10 cellular contexts compared by ENCODE assay signal in genomic region chr17:40541873-40542561, GRCh38. TPM values are rescaled to one million over a fixed set of nuclear protein-coding genes. Genes with fewer than 3 reads are reported as not detected.
DNase-seq lines count a peak whose midpoint lies in the region; ATAC-seq and TF ChIP-seq lines count a peak whose summit lies in the region.
"Had no signal": no experiment of that assay in that cellular context is flagged by ENCODE, and none has a peak within 500 bp of the region (broad histone marks: within the 10 kb centered on the region; RNA-seq: fewer than 3 reads in every experiment).

No MANE protein-coding gene starts in this region.

- peak overlapping the region; percentile 81 for H3K27ac ChIP-seq in DND-41 (ENCODE audit: low read length)
- peak overlapping the region; percentile 38 for H3K27ac ChIP-seq in cardiac muscle cell
- peak overlapping the region; percentile 78 for H3K27ac ChIP-seq in psoas muscle
- no peak overlapping the region for H3K27ac ChIP-seq in Karpas-422 (ENCODE audit: low read length)
- H3K27ac ChIP-seq: HL-60 had no signal

- no peaks in the 10 kb centered on the region for H3K9me3 Mint-ChIP-seq in activated CD4-positive, alpha-beta memory T cell treated with anti-CD3 and anti-CD28 coated beads, Interleukin-2, amount 10 ng/mL, durations not matched to agents 7 days and 5 days
- H3K9me3 Mint-ChIP-seq: dendritic cell treated with granulocyte-macrophage colony-stimulating factor and Interleukin-4, amounts not matched to agents 40 ng/mL and 50 ng/mL, for 4 days had no signal

- no peak overlapping the region for H3K4me3 ChIP-seq in DND-41 (ENCODE audit: low read depth in 1 of 2, low read length in 2 of 2)
- H3K4me3 ChIP-seq in cardiac muscle cell: no peak overlapping the region
- no peak overlapping the region for H3K4me3 ChIP-seq in psoas muscle
- no peak overlapping the region for H3K4me3 ChIP-seq in Karpas-422 (ENCODE audit: low read length)

- H2AFZ ChIP-seq in DND-41 (ENCODE audit: low read depth, low read length) (no peak overlapping the region), Karpas-422 (ENCODE audit: low read length) (no peak overlapping the region)

- peaks cover 87% of the 10 kb centered on the region for H3K4me1 ChIP-seq in DND-41 (ENCODE audit: insufficient read depth, low read length)
- H3K4me1 ChIP-seq in cardiac muscle cell (ENCODE audit: low read depth): peaks cover 24% of the 10 kb centered on the region
- peaks cover 44% of the 10 kb centered on the region for H3K4me1 ChIP-seq in psoas muscle
- no peaks in the 10 kb centered on the region for H3K4me1 ChIP-seq in Karpas-422 (ENCODE audit: low read length)

- H3K4me1 Mint-ChIP-seq in activated CD4-positive, alpha-beta memory T cell treated with anti-CD3 and anti-CD28 coated beads, Interleukin-2, amount 10 ng/mL, durations not matched to agents 7 days and 5 days: peaks cover 59% of the 10 kb centered on the region

- DNase-seq in DND-41 (no peak), cardiac muscle cell (ENCODE audit: low read depth in 1 of 2, low spot score in 1 of 2) (no peak), psoas muscle (peak; percentile 60 to 83), activated gamma-delta T cell treated with Interleukin-2 at 50 U/mL for 16 hours (no peak), GM19240 (ENCODE audit: insufficient read length, low spot score) (no peak), NCI-H2107 (lab: John Stamatoyannopoulos, UW) (no peak), Karpas-422 (no peak)
- no peak for DNase-seq in activated CD4-positive, alpha-beta memory T cell treated with anti-CD3 and anti-CD28 coated beads, Interleukin-2, amount 10 ng/mL, durations not matched to agents 7 days and 5 days

- H3K79me2 ChIP-seq in DND-41 (ENCODE audit: insufficient read depth, low read length) (no peaks in the 10 kb centered on the region), Karpas-422 (ENCODE audit: low read length) (no peaks in the 10 kb centered on the region)

- intact Hi-C loops in psoas muscle (cut with DNase I): no loop called here

- peak overlapping the region; percentile 23 for H3K27ac Mint-ChIP-seq in activated CD4-positive, alpha-beta memory T cell treated with anti-CD3 and anti-CD28 coated beads, Interleukin-2, amount 10 ng/mL, durations not matched to agents 7 days and 5 days
- H3K27ac Mint-ChIP-seq: dendritic cell treated with granulocyte-macrophage colony-stimulating factor and Interleukin-4, amounts not matched to agents 40 ng/mL and 50 ng/mL, for 4 days had no signal

- no peaks in the 10 kb centered on the region for H3K9me2 ChIP-seq in Karpas-422 (replicated peaks; ENCODE audit: insufficient read depth, low read length)

- CTCF ChIA-PET in activated CD4-positive, alpha-beta memory T cell treated with anti-CD3 and anti-CD28 coated beads, Interleukin-2, amount 10 ng/mL, durations not matched to agents 7 days and 5 days (lab: Charles Lee): interaction anchor here (0.7 to 14.7 kb wide), 2 partner anchors 17 to 103 kb away, joined by 3 to 266 read pairs; no protein-coding TSS in a partner anchor

- H4K20me1 ChIP-seq in DND-41 (ENCODE audit: insufficient read depth, low read length): no peaks in the 10 kb centered on the region
- H4K20me1 ChIP-seq in Karpas-422 (ENCODE audit: insufficient read depth, low read depth, low read length): no peaks in the 10 kb centered on the region

- H3K36me3 ChIP-seq in DND-41 (ENCODE audit: insufficient read depth, low read length) (no peaks in the 10 kb centered on the region), cardiac muscle cell (no peaks in the 10 kb centered on the region), psoas muscle (ENCODE audit: insufficient read depth in 1 of 2, low read depth in 1 of 2) (no peaks in the 10 kb centered on the region), Karpas-422 (ENCODE audit: insufficient read depth, low read length) (no peaks in the 10 kb centered on the region)

- H3K4me2 ChIP-seq in DND-41 (ENCODE audit: insufficient read depth, low read length) (no peak overlapping the region), Karpas-422 (ENCODE audit: low read depth, low read length, poor library complexity, severe bottlenecking) (no peak overlapping the region)

- TF ChIP-seq CTCF in DND-41 (IDR thresholded peaks at IDR 0.05; ENCODE audit: borderline replicate concordance, extremely low read depth, low read length, poor library complexity, severe bottlenecking): no peak
- TF ChIP-seq CTCF in cardiac muscle cell (IDR thresholded peaks at IDR 0.05; ENCODE audit: low read depth, low read length): no peak
- no peak for TF ChIP-seq CTCF in psoas muscle (IDR thresholded peaks at IDR 0.05)

- H3K9ac ChIP-seq in DND-41 (ENCODE audit: low read depth, low read length): peak overlapping the region; percentile 20
- H3K9ac ChIP-seq in Karpas-422 (ENCODE audit: low read length): no peak overlapping the region

- H3K27me3 ChIP-seq in DND-41 (ENCODE audit: insufficient read depth, low read length, poor library complexity): no peaks in the 10 kb centered on the region
- no peaks in the 10 kb centered on the region for H3K27me3 ChIP-seq in cardiac muscle cell
- no peaks in the 10 kb centered on the region for H3K27me3 ChIP-seq in psoas muscle (ENCODE audit: insufficient read depth in 3 of 3, low read length in 2 of 3)
- H3K27me3 ChIP-seq in Karpas-422 (ENCODE audit: low read length): no peaks in the 10 kb centered on the region

- H3K27me3 Mint-ChIP-seq in activated CD4-positive, alpha-beta memory T cell treated with anti-CD3 and anti-CD28 coated beads, Interleukin-2, amount 10 ng/mL, durations not matched to agents 7 days and 5 days: peaks cover 44% of the 10 kb centered on the region

- H3K9me3 ChIP-seq in DND-41 (ENCODE audit: insufficient read depth, low read length, severe bottlenecking): no peaks in the 10 kb centered on the region
- H3K9me3 ChIP-seq in cardiac muscle cell (ENCODE audit: low read depth): no peaks in the 10 kb centered on the region
- no peaks in the 10 kb centered on the region for H3K9me3 ChIP-seq in psoas muscle
- H3K9me3 ChIP-seq in Karpas-422 (ENCODE audit: low read length): no peaks in the 10 kb centered on the region

- no peak overlapping the region for H3K4me3 Mint-ChIP-seq in activated CD4-positive, alpha-beta memory T cell treated with anti-CD3 and anti-CD28 coated beads, Interleukin-2, amount 10 ng/mL, durations not matched to agents 7 days and 5 days
- H3K4me3 Mint-ChIP-seq: dendritic cell treated with granulocyte-macrophage colony-stimulating factor and Interleukin-4, amounts not matched to agents 40 ng/mL and 50 ng/mL, for 4 days had no signal

- 60 to 61% (median 60%) methylated on average over 18 of the region's 18 CpGs for WGBS in psoas muscle, 3 donors

- ATAC-seq in DND-41 (ENCODE audit: insufficient read depth, low read depth) (no peak), psoas muscle (peak; percentile 15 to 53 (median 38))

- H3K36me3 Mint-ChIP-seq in activated CD4-positive, alpha-beta memory T cell treated with anti-CD3 and anti-CD28 coated beads, Interleukin-2, amount 10 ng/mL, durations not matched to agents 7 days and 5 days (ENCODE audit: low read depth): peaks cover 2% of the 10 kb centered on the region

- POLR2A ChIA-PET in activated CD4-positive, alpha-beta memory T cell treated with anti-CD3 and anti-CD28 coated beads, Interleukin-2, amount 10 ng/mL, durations not matched to agents 7 days and 5 days (lab: Charles Lee): interaction anchor here (1.1 to 6.1 kb wide), 6 partner anchors 9 to 175 kb away, joined by 4 to 79 read pairs (median 22); partner anchors contain the start of gene TOP2A

RNA-seq across cellular contexts. Expression of gene CCR7, which starts 23.3 kb away (rescaled TPM):
- total RNA-seq in activated CD4-positive, alpha-beta memory T cell treated with anti-CD3 and anti-CD28 coated beads, Interleukin-2, amount 10 ng/mL, durations not matched to agents 7 days and 5 days: 10 to 100 TPM; 43.3 to 44.6 TPM
- total RNA-seq in cardiac muscle cell: 0.28 TPM in 1 of 2 replicates, not detected in the other
- 0.57 TPM in 1 of 2 replicates, not detected in the other for polyA plus RNA-seq in cardiac muscle cell
- under 1 TPM; 0.20 to 0.24 (median 0.21) TPM for total RNA-seq in psoas muscle
- under 1 TPM in 2 of 3 donors, not detected in 1; 0.08 to 0.09 TPM for polyA plus RNA-seq in psoas muscle
- total RNA-seq in Karpas-422 (2014; rRNA removed; shearing (Covaris generic); ENCODE audit: low replicate concordance): not detected in 2 replicates

RNA-seq across cellular contexts. Expression of gene TNS4, which starts 40.6 kb away (rescaled TPM):
- total RNA-seq in activated CD4-positive, alpha-beta memory T cell treated with anti-CD3 and anti-CD28 coated beads, Interleukin-2, amount 10 ng/mL, durations not matched to agents 7 days and 5 days: 10 to 100 TPM in 1 of 2 experiments, 1 to 10 TPM in 1; 9.5 to 12.7 TPM
- total RNA-seq in cardiac muscle cell (not detected in 2 replicates), psoas muscle (under 1 TPM in 1 of 4 donors, not detected in 3; 0.06 TPM)
- polyA plus RNA-seq in cardiac muscle cell (not detected in 2 replicates), psoas muscle (under 1 TPM in 1 of 3 donors, not detected in 2; 0.04 TPM)
- total RNA-seq in Karpas-422 (2014; rRNA removed; shearing (Covaris generic); ENCODE audit: low replicate concordance): not detected in 2 replicates

Comparison
In these comparisons a context has a peak if more than half of its experiments do, and no peak if none do; other contexts are left out.
1. DNase-seq: peak in psoas muscle (2 of 2); none in DND-41 (single experiment), activated CD4-positive, alpha-beta memory T cell treated with anti-CD3 and anti-CD28 coated beads, Interleukin-2, amount 10 ng/mL, durations not matched to agents 7 days and 5 days (single experiment), cardiac muscle cell (0 of 2), activated gamma-delta T cell treated with Interleukin-2 at 50 U/mL for 16 hours (single experiment), GM19240 (single experiment), NCI-H2107 (single experiment) and Karpas-422 (single experiment).
2. RNA of gene CCR7, which starts 23.3 kb away (total RNA-seq): 43.3 to 44.6 TPM in activated CD4-positive, alpha-beta memory T cell treated with anti-CD3 and anti-CD28 coated beads, Interleukin-2, amount 10 ng/mL, durations not matched to agents 7 days and 5 days; 0.20 to 0.24 TPM in psoas muscle, 0.28 TPM in cardiac muscle cell and not detected in Karpas-422; every median in the first group is over 10 times any median in the second.
3. RNA of gene TNS4, which starts 40.6 kb away (total RNA-seq): 9.5 to 12.7 TPM in activated CD4-positive, alpha-beta memory T cell treated with anti-CD3 and anti-CD28 coated beads, Interleukin-2, amount 10 ng/mL, durations not matched to agents 7 days and 5 days; 0.06 TPM in psoas muscle, not detected in cardiac muscle cell and not detected in Karpas-422; every median in the first group is over 4 times any median in the second.